In the genomic region with DNA sequence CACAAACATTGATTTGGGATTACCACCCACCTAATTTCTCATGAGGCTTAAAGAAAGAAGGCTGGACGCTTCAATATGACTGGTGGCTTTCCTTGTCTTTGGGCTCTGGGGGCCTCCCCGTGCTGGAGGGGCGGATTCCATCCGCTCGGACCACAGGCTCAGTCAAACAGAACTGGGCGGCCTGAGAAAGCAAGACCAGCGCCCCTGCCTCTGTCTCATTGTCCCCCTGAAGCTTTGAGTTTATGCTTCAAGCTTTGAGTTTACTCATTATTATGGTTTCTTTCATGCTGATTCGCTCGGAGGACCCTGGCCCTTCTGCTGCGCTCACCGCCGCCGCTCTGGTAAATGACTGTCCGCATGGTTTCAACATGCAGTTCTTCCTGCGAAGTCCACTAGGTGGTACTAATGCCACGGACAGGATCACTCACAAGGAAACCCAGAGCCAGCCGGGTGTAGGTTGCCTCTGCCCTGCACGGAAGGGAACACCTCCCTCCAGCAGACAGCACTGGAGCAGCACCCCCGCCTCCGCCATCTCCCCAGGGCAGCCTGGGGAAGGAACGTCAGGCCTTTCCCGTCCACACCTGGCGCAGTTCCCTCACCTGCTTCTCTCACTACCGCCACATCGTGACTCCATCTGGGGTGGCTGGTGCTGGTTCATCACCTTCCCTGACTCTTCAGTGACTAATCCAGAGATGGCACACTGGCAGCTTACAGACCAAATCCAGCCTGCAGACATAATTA, we compare ENCODE assay signal across 8 cellular contexts. TPM values are rescaled to one million over a fixed set of nuclear protein-coding genes. Genes with fewer than 3 reads are reported as not detected.
DNase-seq lines count a peak whose midpoint lies in the region; ATAC-seq and TF ChIP-seq lines count a peak whose summit lies in the region.

No MANE protein-coding gene starts in this region.

- peak in 4 of 6 experiments; percentile 55 to 83 (median 78) for TF ChIP-seq CTCF in Peyer's patch (IDR thresholded peaks at IDR 0.05)
- TF ChIP-seq CTCF in dorsolateral prefrontal cortex (IDR thresholded peaks at IDR 0.05 in 54 of 56, conservative IDR thresholded peaks at IDR 0.05 in 2 of 56; ENCODE audit: low read depth in 1 of 56, partially characterized antibody in 56 of 56), result peak in 55 of 56 donors; percentile 37 to 75 (median 66)

- intact Hi-C loops in dorsolateral prefrontal cortex (cut with DNase I), result no loop called here

- H3K4me3 ChIP-seq in Peyer's patch (no peak overlapping the region), dorsolateral prefrontal cortex (peak overlapping the region in 38 of 59 donors; percentile 6 to 52 (median 26))

- H3K36me3 ChIP-seq in Peyer's patch, result peaks cover 0 to 27% (median 0%) of the 10 kb centered on the region in 3 donors

- no peaks in the 10 kb centered on the region for H3K27me3 ChIP-seq in Peyer's patch
- peaks cover 0 to 18% (median 0%) of the 10 kb centered on the region in 45 donors for H3K27me3 ChIP-seq in dorsolateral prefrontal cortex

- DNase-seq in DMS53 treated with DMSO at 0.1 percent for 48 hours (lab: John Stamatoyannopoulos, UW; ENCODE audit: unreplicated experiment) (peak; percentile 100), KBM-7 (peak; percentile 77), Peyer's patch (peak in 2 of 3 donors; percentile 80 to 87), dorsolateral prefrontal cortex (peak in 9 of 10 donors; percentile 63 to 85 (median 76)), left kidney (ENCODE audit: low read depth, low spot score) (peak; percentile 96), superior temporal gyrus (ENCODE audit: extremely low spot score) (peak; percentile 81)
- no peak for DNase-seq in naive thymus-derived CD8-positive, alpha-beta T cell

- H3K27me3 Mint-ChIP-seq in naive thymus-derived CD8-positive, alpha-beta T cell, result no peaks in the 10 kb centered on the region

- H3K9me3 Mint-ChIP-seq in naive thymus-derived CD8-positive, alpha-beta T cell, result no peaks in the 10 kb centered on the region

- H3K4me1 ChIP-seq in Peyer's patch, result peaks cover 0 to 13% (median 0%) of the 10 kb centered on the region in 4 donors

- peak in 1 of 2 donors; percentile 13 for TF ChIP-seq POLR2A in Peyer's patch (IDR thresholded peaks at IDR 0.05)

- peaks cover 0 to 66% (median 6%) of the 10 kb centered on the region in 3 donors for H3K36me3 Mint-ChIP-seq in naive thymus-derived CD8-positive, alpha-beta T cell

- H3K4me1 Mint-ChIP-seq in naive thymus-derived CD8-positive, alpha-beta T cell, result peaks cover 0 to 6% (median 3%) of the 10 kb centered on the region in 4 donors

- in situ Hi-C loops in KBM-7 (cut with MboI; ENCODE audit: low pct_unique_long_range_greater_than_20kb, low sequenced_read_pairs), result loop anchor here (25.0 kb wide), 1 partner anchor 705 kb away; no protein-coding TSS in a partner anchor

- POLR2A ChIA-PET in naive thymus-derived CD8-positive, alpha-beta T cell (lab: Charles Lee), result no interaction called here

- ATAC-seq in naive thymus-derived CD8-positive, alpha-beta T cell, result no peak
- no peak for ATAC-seq in HG02970 (IDR thresholded peaks at IDR 0.05; ENCODE audit: low FRiP score, unreplicated experiment)

- H3K9me3 ChIP-seq in Peyer's patch, result no peaks in the 10 kb centered on the region

- H3K27ac ChIP-seq in Peyer's patch, result peak overlapping the region in 2 of 4 donors; percentile 16 to 38
- H3K27ac ChIP-seq in dorsolateral prefrontal cortex, result peak overlapping the region in 40 of 59 donors; percentile 1 to 78 (median 50)

- peak overlapping the region in 5 of 10 donors; percentile 11 to 71 (median 33) for H3K27ac Mint-ChIP-seq in naive thymus-derived CD8-positive, alpha-beta T cell

- H3K4me3 Mint-ChIP-seq in naive thymus-derived CD8-positive, alpha-beta T cell, result no peak overlapping the region

RNA-seq across cellular contexts. Expression of gene TIGAR, which starts 13.2 kb away (rescaled TPM):
- total RNA-seq in Peyer's patch, result 1 to 10 TPM; 1.7 to 8.0 (median 3.0) TPM
- total RNA-seq in dorsolateral prefrontal cortex, result 10 to 100 TPM in 108 of 120 experiments, 1 to 10 TPM in 12; 6.8 to 24.9 (median 15.4) TPM
- 10 to 100 TPM; 10.6 to 14.0 TPM for total RNA-seq in naive thymus-derived CD8-positive, alpha-beta T cell
- polyA plus RNA-seq in naive thymus-derived CD8-positive, alpha-beta T cell, result 1 to 10 TPM; 2.1 to 4.2 (median 2.5) TPM

RNA-seq across cellular contexts. Expression of gene CCND2, which starts 34.2 kb away (rescaled TPM):
- total RNA-seq in Peyer's patch (100 to 1,000 TPM in 2 of 4 donors, 10 to 100 TPM in 2; 72.0 to 162 (median 97.6) TPM), dorsolateral prefrontal cortex (100 to 1,000 TPM in 100 of 120 experiments, 10 to 100 TPM in 20; 42.3 to 172 (median 122) TPM)
- 10 to 100 TPM; 89.3 to 93.3 TPM for total RNA-seq in naive thymus-derived CD8-positive, alpha-beta T cell
- 10 to 100 TPM; 69.3 to 94.1 (median 84.9) TPM for polyA plus RNA-seq in naive thymus-derived CD8-positive, alpha-beta T cell

Comparison
In these comparisons a context has a peak if more than half of its experiments do, and no peak if none do; other contexts are left out.
1. DNase-seq: peak in DMS53 treated with DMSO at 0.1 percent for 48 hours (single experiment), KBM-7 (single experiment), Peyer's patch (2 of 3), dorsolateral prefrontal cortex (9 of 10), left kidney (single experiment) and superior temporal gyrus (single experiment); none in naive thymus-derived CD8-positive, alpha-beta T cell (0 of 10).
2. H3K4me3 ChIP-seq: peak in dorsolateral prefrontal cortex (38 of 59); none in Peyer's patch (0 of 4).